In genomic region chr2:43158259-43158880, GRCh38 we compare ENCODE assay signal across 8 cellular contexts.
DNase-seq lines count a peak whose midpoint lies in the region; ATAC-seq and TF ChIP-seq lines count a peak whose summit lies in the region.

No MANE protein-coding gene starts in this region.

- H3K27ac ChIP-seq in endodermal cell (ENCODE audit: low read depth, low read length), result no peak overlapping the region

- no peaks in the 10 kb centered on the region for H3F3A ChIP-seq in Loucy (ENCODE audit: low read depth)

- CTCF ChIA-PET in BJ (lab: Yijun Ruan, JAX), result interaction anchor here (0.6 kb wide), 2 partner anchors 9 to 18 kb away, joined by 3 read pairs; no protein-coding TSS in a partner anchor

- no peaks in the 10 kb centered on the region for H3K36me3 Mint-ChIP-seq in activated T-cell treated with anti-CD3 and anti-CD28 coated beads, Interleukin-2, amount 50 U/mL, for 4 hours (ENCODE audit: insufficient read depth)
- no peaks in the 10 kb centered on the region for H3K36me3 Mint-ChIP-seq in endodermal cell (ENCODE audit: low read depth)

- H3K79me2 ChIP-seq in Loucy (ENCODE audit: insufficient read depth, low read length), result no peaks in the 10 kb centered on the region

- H3K9me2 ChIP-seq in Loucy (replicated peaks; ENCODE audit: low read depth, low read length), result no peaks in the 10 kb centered on the region

- ATAC-seq in GM21528 (IDR thresholded peaks at IDR 0.05; ENCODE audit: low FRiP score, unreplicated experiment), result peak; percentile 11
- ATAC-seq in activated T-cell treated with anti-CD3 and anti-CD28 coated beads, Interleukin-2, amount 50 U/mL, for 4 hours, result peak; percentile 48 to 50

- no peak overlapping the region for H3K27ac Mint-ChIP-seq in endodermal cell

- H3K4me1 Mint-ChIP-seq in activated T-cell treated with anti-CD3 and anti-CD28 coated beads, Interleukin-2, amount 50 U/mL, for 4 hours (ENCODE audit: low read depth), result peaks cover 78% of the 10 kb centered on the region
- peaks cover 28% of the 10 kb centered on the region for H3K4me1 Mint-ChIP-seq in endodermal cell

- no peaks in the 10 kb centered on the region for H4K20me1 ChIP-seq in Loucy (ENCODE audit: insufficient read depth, low read length, poor library complexity, severe bottlenecking)

- TF ChIP-seq CTCF in BJ (IDR thresholded peaks at IDR 0.05; ENCODE audit: insufficient read depth, low read depth, low read length) (no peak), Loucy (conservative IDR thresholded peaks at IDR 0.05; ENCODE audit: low read length) (no peak), fibroblast of villous mesenchyme (IDR thresholded peaks at IDR 0.05; ENCODE audit: insufficient read depth, low read depth, low read length) (no peak), endodermal cell (conservative IDR thresholded peaks at IDR 0.05) (no peak)

- POLR2A ChIA-PET in BJ (lab: Charles Lee), result interaction anchor here (0.6 to 0.7 kb wide), 2 partner anchors 65 to 1095 kb away, joined by 3 to 14 read pairs; no protein-coding TSS in a partner anchor

- H3K9me3 ChIP-seq in Loucy (ENCODE audit: insufficient read depth, low read depth, low read length), result no peaks in the 10 kb centered on the region
- no peaks in the 10 kb centered on the region for H3K9me3 ChIP-seq in endodermal cell (ENCODE audit: control insufficient read depth, low read length)

- H3K4me3 Mint-ChIP-seq in activated T-cell treated with anti-CD3 and anti-CD28 coated beads, Interleukin-2, amount 50 U/mL, for 4 hours, result peak overlapping the region; percentile 73
- no peak overlapping the region for H3K4me3 Mint-ChIP-seq in endodermal cell

- no peaks in the 10 kb centered on the region for H3K36me3 ChIP-seq in BJ (ENCODE audit: control insufficient read depth, insufficient read depth, low read length)
- no peaks in the 10 kb centered on the region for H3K36me3 ChIP-seq in Loucy (ENCODE audit: insufficient read depth, low read length)
- H3K36me3 ChIP-seq in endodermal cell (ENCODE audit: control insufficient read depth, insufficient read depth, low read length), result no peaks in the 10 kb centered on the region

- no peak overlapping the region for H3K4me2 ChIP-seq in Loucy (ENCODE audit: low read depth, low read length, poor library complexity, severe bottlenecking)

- no peaks in the 10 kb centered on the region for H3K27me3 Mint-ChIP-seq in activated T-cell treated with anti-CD3 and anti-CD28 coated beads, Interleukin-2, amount 50 U/mL, for 4 hours (ENCODE audit: low read depth)
- H3K27me3 Mint-ChIP-seq in endodermal cell (ENCODE audit: insufficient read depth), result no peaks in the 10 kb centered on the region

- no peaks in the 10 kb centered on the region for H3K27me3 ChIP-seq in BJ (ENCODE audit: control insufficient read depth, insufficient read depth, low read length)
- H3K27me3 ChIP-seq in Loucy (ENCODE audit: insufficient read depth, low read length, poor library complexity, severe bottlenecking), result no peaks in the 10 kb centered on the region
- no peaks in the 10 kb centered on the region for H3K27me3 ChIP-seq in endodermal cell (ENCODE audit: control insufficient read depth, insufficient read depth, low read length, poor library complexity, severe bottlenecking)

- intact Hi-C loops in posterior vena cava (cut with DNase I), result no loop called here

- H2AFZ ChIP-seq in Loucy (ENCODE audit: low read length), result peak overlapping the region; percentile 83

- WGBS in endodermal cell (ENCODE audit: insufficient coverage in 1 of 2, insufficient read length in 1 of 2), 2 experiments, result 73 to 84% methylated on average over 5 to 11 of the region's 11 CpGs

- no peaks in the 10 kb centered on the region for H3K9me3 Mint-ChIP-seq in activated T-cell treated with anti-CD3 and anti-CD28 coated beads, Interleukin-2, amount 50 U/mL, for 4 hours
- no peaks in the 10 kb centered on the region for H3K9me3 Mint-ChIP-seq in endodermal cell

- H3K9ac ChIP-seq in Loucy (ENCODE audit: low read depth, low read length, poor library complexity, severe bottlenecking) (peak overlapping the region; percentile 55), endodermal cell (ENCODE audit: extremely low read depth, low read length, poor library complexity, severe bottlenecking) (no peak overlapping the region)

- DNase-seq in BJ (ENCODE audit: low read depth) (peak; percentile 20), fibroblast of villous mesenchyme (ENCODE audit: low read depth) (peak; percentile 76), posterior vena cava (ENCODE audit: low spot score) (peak; percentile 90), endodermal cell (no peak), NCI-H2081 treated with DMSO at 0.1 percent for 48 hours (lab: John Stamatoyannopoulos, UW) (no peak)
- DNase-seq in activated T-cell treated with anti-CD3 and anti-CD28 coated beads, Interleukin-2, amount 50 U/mL, for 4 hours, result peak; percentile 42

- H3K4me3 ChIP-seq in BJ (ENCODE audit: low read depth, low read length), result no peak overlapping the region
- no peak overlapping the region for H3K4me3 ChIP-seq in Loucy (ENCODE audit: low read length, poor library complexity, severe bottlenecking)
- no peak overlapping the region for H3K4me3 ChIP-seq in fibroblast of villous mesenchyme (ENCODE audit: low read depth, low read length)
- H3K4me3 ChIP-seq in endodermal cell (ENCODE audit: low read length), result no peak overlapping the region

- H3K4me1 ChIP-seq in Loucy (ENCODE audit: insufficient read depth, low read length, poor library complexity, severe bottlenecking) (peaks cover 11% of the 10 kb centered on the region), endodermal cell (ENCODE audit: control insufficient read depth, insufficient read depth, low read length) (peaks cover 11% of the 10 kb centered on the region)

Comparison
In these comparisons a context has a peak if more than half of its experiments do, and no peak if none do; other contexts are left out.
1. DNase-seq: peak in BJ (single experiment), activated T-cell treated with anti-CD3 and anti-CD28 coated beads, Interleukin-2, amount 50 U/mL, for 4 hours (single experiment), fibroblast of villous mesenchyme (single experiment) and posterior vena cava (single experiment); none in endodermal cell (single experiment) and NCI-H2081 treated with DMSO at 0.1 percent for 48 hours (single experiment).